31 cellular contexts compared by ENCODE assay signal in genomic region chr15:47443839-47444238, GRCh38.
"Had no signal": no experiment of that assay in that cellular context is flagged by ENCODE, and none has a peak within 500 bp of the region (broad histone marks: within the 10 kb centered on the region; RNA-seq: fewer than 3 reads in every experiment).

No MANE protein-coding gene starts in this region.

- H3K9ac ChIP-seq: KMS-11 had no signal

- H3K36me3 ChIP-seq: cardiac muscle cell, MG63 had no signal

- H3K4me1 Mint-ChIP-seq: activated CD8-positive, alpha-beta memory T cell treated with anti-CD3 and anti-CD28 coated beads, Interleukin-2, amount 10 ng/mL, durations not matched to agents 7 days and 5 days; T-helper 17 cell had no signal

- H3K27me3 ChIP-seq: cardiac muscle cell, MG63 had no signal

- H3K4me2 ChIP-seq: KMS-11 had no signal

- H3K4me3 Mint-ChIP-seq: activated CD8-positive, alpha-beta memory T cell treated with anti-CD3 and anti-CD28 coated beads, Interleukin-2, amount 10 ng/mL, durations not matched to agents 7 days and 5 days; activated naive CD8-positive, alpha-beta T cell; activated T-cell treated with anti-CD3 and anti-CD28 coated beads, Interleukin-2, amount 50 U/mL, for 24 hours; activated T-helper 1 cell treated with anti-CD3 and anti-CD28 coated beads, Interleukin-12 subunit alpha, Interleukin-12 subunit beta, Interleukin-2, Interleukin-4 antibody, amounts not matched to agents 30 ng/mL and 10 ng/mL and 1 ng/mL, durations not matched to agents 14 hours and 24 hours and 36 hours; brain; T-helper 17 cell; WTC11 had no signal

- H3K4me3 ChIP-seq: cardiac muscle cell, MG63 had no signal

- H3K27me3 Mint-ChIP-seq: activated CD8-positive, alpha-beta memory T cell treated with anti-CD3 and anti-CD28 coated beads, Interleukin-2, amount 10 ng/mL, durations not matched to agents 7 days and 5 days; activated T-cell treated with anti-CD3 and anti-CD28 coated beads, Interleukin-2, amount 50 U/mL, for 24 hours; brain; T-helper 17 cell had no signal

- H3K27ac Mint-ChIP-seq: activated CD8-positive, alpha-beta memory T cell treated with anti-CD3 and anti-CD28 coated beads, Interleukin-2, amount 10 ng/mL, durations not matched to agents 7 days and 5 days; activated naive CD8-positive, alpha-beta T cell; activated T-cell treated with anti-CD3 and anti-CD28 coated beads, Interleukin-2, amount 50 U/mL, for 24 hours; activated T-helper 1 cell treated with anti-CD3 and anti-CD28 coated beads, Interleukin-12 subunit alpha, Interleukin-12 subunit beta, Interleukin-2, Interleukin-4 antibody, amounts not matched to agents 30 ng/mL and 10 ng/mL and 1 ng/mL, durations not matched to agents 14 hours and 24 hours and 36 hours; brain; T-helper 17 cell; WTC11 had no signal

- H3K9me3 Mint-ChIP-seq: activated T-cell treated with anti-CD3 and anti-CD28 coated beads, Interleukin-2, amount 50 U/mL, for 24 hours; activated T-helper 1 cell treated with anti-CD3 and anti-CD28 coated beads, Interleukin-12 subunit alpha, Interleukin-12 subunit beta, Interleukin-2, Interleukin-4 antibody, amounts not matched to agents 30 ng/mL and 10 ng/mL and 1 ng/mL, durations not matched to agents 14 hours and 24 hours and 36 hours had no signal

- H3K9me3 ChIP-seq: MG63 had no signal

- H3K36me3 Mint-ChIP-seq: activated CD8-positive, alpha-beta memory T cell treated with anti-CD3 and anti-CD28 coated beads, Interleukin-2, amount 10 ng/mL, durations not matched to agents 7 days and 5 days; activated naive CD8-positive, alpha-beta T cell; WTC11 had no signal

- DNase-seq: activated CD4-positive, alpha-beta T cell treated with anti-CD3 and anti-CD28 coated beads for 48 hours; activated CD4-positive, alpha-beta T cell treated with anti-CD3 and anti-CD28 coated beads, Interleukin-2, amount 50 U/mL, for 48 hours; activated CD4-positive, CD25-positive, alpha-beta regulatory T cell treated with anti-CD3 and anti-CD28 coated beads, Interleukin-2, amount 50 U/mL, for 72 hours; activated CD8-positive, alpha-beta memory T cell treated with anti-CD3 and anti-CD28 coated beads, Interleukin-2, amount 10 ng/mL, durations not matched to agents 7 days and 5 days; activated effector memory CD4-positive, alpha-beta T cell treated with anti-CD3 and anti-CD28 coated beads, Interleukin-2, amount 50 U/mL, for 16 hours; activated naive CD4-positive, alpha-beta T cell treated with Interleukin-2 at 50 U/mL for 16 hours; activated T-cell treated with anti-CD3 and anti-CD28 coated beads, Interleukin-2, amount 50 U/mL, for 24 hours; amygdala; MG63; MV-4-11; NCI-H1092 treated with DMSO at 0.1 percent for 48 hours; NCI-H1417 treated with DMSO at 0.1 percent for 48 hours; NCI-H1694; NCI-H2029; NCI-H2107; NCI-H2171 treated with DMSO at 0.1 percent for 48 hours; NCI-H345; NCI-H510A; NCI-H526 treated with DMSO at 0.1 percent for 48 hours; NCI-H82; RPMI8226; SHP77 treated with DMSO at 0.1 percent for 48 hours; T-helper 17 cell; T-helper 9 cell had no signal

- H3K27ac ChIP-seq: cardiac muscle cell, KMS-11 had no signal

- ATAC-seq: activated CD8-positive, alpha-beta memory T cell treated with anti-CD3 and anti-CD28 coated beads, Interleukin-2, amount 10 ng/mL, durations not matched to agents 7 days and 5 days; Panc1; T-helper 17 cell; WTC11 had no signal
